8 cellular contexts compared by ENCODE assay signal in the genomic region with DNA sequence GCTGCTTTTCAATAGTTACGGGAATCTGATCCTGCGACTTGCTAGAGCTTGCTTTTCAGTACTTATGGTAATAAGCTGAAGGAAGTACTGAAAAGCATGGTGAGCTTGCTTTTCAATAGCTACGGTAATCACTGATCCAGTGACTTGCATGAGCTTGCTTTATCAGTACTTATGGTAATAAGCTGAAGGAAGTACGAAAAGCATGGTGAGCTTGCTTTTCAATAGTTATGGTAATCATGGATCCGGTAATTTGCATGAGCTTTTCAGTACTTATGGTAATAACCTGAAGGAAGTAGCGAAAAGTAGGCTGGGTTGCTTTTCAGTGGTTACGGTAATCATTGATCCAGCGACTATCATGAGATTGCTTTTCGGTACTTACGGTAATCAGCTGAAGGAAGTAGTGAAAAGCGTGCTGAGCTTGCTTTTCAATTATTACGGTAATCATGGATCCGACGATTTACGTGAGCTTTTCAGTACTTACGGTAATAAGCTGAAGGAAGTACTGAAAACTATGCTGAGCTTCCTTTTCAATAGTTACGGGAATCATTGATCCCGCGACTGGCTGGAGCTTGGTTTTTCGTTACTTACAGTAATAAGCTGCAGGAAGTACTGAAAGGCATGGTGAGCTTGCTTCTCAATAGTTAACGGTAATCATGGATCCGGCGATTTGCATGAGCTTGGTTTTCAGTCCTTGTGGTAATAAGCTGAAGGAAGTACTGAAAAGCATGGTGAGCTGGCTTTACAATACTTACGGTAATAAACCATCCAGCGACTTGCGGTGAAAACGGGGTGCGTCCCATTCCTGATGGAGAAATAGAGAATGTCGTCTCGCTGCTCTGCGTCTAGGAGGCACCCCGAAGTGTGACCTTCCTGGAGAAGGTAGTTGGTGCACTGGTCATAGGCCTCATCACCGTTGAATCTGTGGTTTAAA. TPM values are rescaled to one million over a fixed set of nuclear protein-coding genes. Genes with fewer than 3 reads are reported as not detected.
DNase-seq lines count a peak whose midpoint lies in the region; ATAC-seq, FAIRE-seq and TF ChIP-seq lines count a peak whose summit lies in the region.

No MANE protein-coding gene starts in this region.

- FAIRE-seq in H54 (lab: Jason Lieb, UNC), result no peak

- H3K27me3 Mint-ChIP-seq in T-helper 2 cell treated with Interferon-gamma antibody and Interleukin-4, amounts not matched to agents 5 μg/mL and 100 μg/mL, for 36 hours (ENCODE audit: low read depth), result peaks cover 7% of the 10 kb centered on the region

- H3K4me1 ChIP-seq in ectodermal cell (ENCODE audit: control insufficient read depth, insufficient read depth, low read length), result no peaks in the 10 kb centered on the region
- H3K4me1 ChIP-seq in lung (ENCODE audit: control insufficient read depth in 2 of 2, insufficient read depth in 2 of 2, low read length in 2 of 2), result peaks cover 0 to 3% of the 10 kb centered on the region in 2 donors
- peaks cover 28% of the 10 kb centered on the region for H3K4me1 ChIP-seq in suprapubic skin

- H3K4me1 Mint-ChIP-seq in T-helper 2 cell treated with Interferon-gamma antibody and Interleukin-4, amounts not matched to agents 5 μg/mL and 100 μg/mL, for 36 hours (ENCODE audit: low read depth), result peaks cover 30% of the 10 kb centered on the region

- no peaks in the 10 kb centered on the region for H3K9me3 ChIP-seq in ectodermal cell (ENCODE audit: control insufficient read depth, low read length)
- no peaks in the 10 kb centered on the region for H3K9me3 ChIP-seq in lung (ENCODE audit: control insufficient read depth in 2 of 2, insufficient read depth in 1 of 2, low read length in 1 of 2)
- H3K9me3 ChIP-seq in suprapubic skin, result no peaks in the 10 kb centered on the region

- H3K4me3 ChIP-seq in ectodermal cell (ENCODE audit: insufficient read depth, low read depth, low read length) (peak overlapping the region; percentile 53), lung (no peak overlapping the region), suprapubic skin (peak overlapping the region; percentile 42)

- H3K27ac Mint-ChIP-seq in T-helper 2 cell treated with Interferon-gamma antibody and Interleukin-4, amounts not matched to agents 5 μg/mL and 100 μg/mL, for 36 hours, result no peak overlapping the region

- WGBS in ectodermal cell, 2 experiments, result 3 to 4% methylated on average over 33 of the region's 33 CpGs
- WGBS in lung, 2 donors, result 1 to 3% methylated on average over 33 of the region's 33 CpGs
- 6% methylated on average over 31 of the region's 33 CpGs for WGBS in suprapubic skin

- peak overlapping the region; percentile 70 for H3K4me3 Mint-ChIP-seq in T-helper 2 cell treated with Interferon-gamma antibody and Interleukin-4, amounts not matched to agents 5 μg/mL and 100 μg/mL, for 36 hours

- peak; percentile 89 for ATAC-seq in lung (ENCODE audit: insufficient read depth, low FRiP score)

- H3K9me3 Mint-ChIP-seq in T-helper 2 cell treated with Interferon-gamma antibody and Interleukin-4, amounts not matched to agents 5 μg/mL and 100 μg/mL, for 36 hours, result peaks cover 5% of the 10 kb centered on the region

- H3K36me3 Mint-ChIP-seq in T-helper 2 cell treated with Interferon-gamma antibody and Interleukin-4, amounts not matched to agents 5 μg/mL and 100 μg/mL, for 36 hours (ENCODE audit: low read depth), result peaks cover 14% of the 10 kb centered on the region

- TF ChIP-seq CTCF in lung (IDR thresholded peaks at IDR 0.05; ENCODE audit: control extremely low read depth, extremely low read depth) (no peak), suprapubic skin (IDR thresholded peaks at IDR 0.05) (no peak)

- no peak for TF ChIP-seq POLR2A in H54 (IDR thresholded peaks at IDR 0.05; ENCODE audit: low read depth, low read length)
- no peak for TF ChIP-seq POLR2A in suprapubic skin (IDR thresholded peaks at IDR 0.05)

- DNase-seq in H54 (ENCODE audit: insufficient read length, low spot score) (peak; percentile 7), lung (ENCODE audit: low spot score) (no peak), suprapubic skin (ENCODE audit: low spot score in 2 of 2) (no peak), SKM-1 treated with dmso at 0.1 percent for 144 hours (lab: John Stamatoyannopoulos, UW; ENCODE audit: unreplicated experiment) (no peak), NCI-H128 (lab: John Stamatoyannopoulos, UW; ENCODE audit: unreplicated experiment) (no peak), SIG-M5 treated with dmso at 0.1 percent for 504 hours (lab: John Stamatoyannopoulos, UW; ENCODE audit: unreplicated experiment) (no peak)
- DNase-seq in T-helper 2 cell treated with Interferon-gamma antibody and Interleukin-4, amounts not matched to agents 5 μg/mL and 100 μg/mL, for 36 hours (ENCODE audit: low spot score), result no peak

- H3K27ac ChIP-seq in ectodermal cell (ENCODE audit: insufficient read depth, low read depth, low read length, poor library complexity, severe bottlenecking), result peak overlapping the region; percentile 61
- no peak overlapping the region for H3K27ac ChIP-seq in lung (ENCODE audit: low read depth in 1 of 2, low read length in 1 of 2)
- H3K27ac ChIP-seq in suprapubic skin, result no peak overlapping the region

- no peaks in the 10 kb centered on the region for H3K27me3 ChIP-seq in ectodermal cell (ENCODE audit: control insufficient read depth, insufficient read depth, low read length, poor library complexity, severe bottlenecking)
- peaks cover 3% of the 10 kb centered on the region for H3K27me3 ChIP-seq in lung (ENCODE audit: control insufficient read depth, insufficient read depth)
- H3K27me3 ChIP-seq in suprapubic skin, result no peaks in the 10 kb centered on the region

- TF ChIP-seq EP300 in suprapubic skin (IDR thresholded peaks at IDR 0.05), result no peak

- H3K36me3 ChIP-seq in ectodermal cell (ENCODE audit: control insufficient read depth, insufficient read depth, low read length), result no peaks in the 10 kb centered on the region
- no peaks in the 10 kb centered on the region for H3K36me3 ChIP-seq in lung (ENCODE audit: control insufficient read depth in 2 of 2, insufficient read depth in 2 of 2, low read length in 2 of 2)
- H3K36me3 ChIP-seq in suprapubic skin, result no peaks in the 10 kb centered on the region

RNA-seq across cellular contexts. Expression of gene CRLF2, which starts 6.5 kb away (rescaled TPM):
- polyA plus RNA-seq in ectodermal cell (2013, experiment 1 of 4), result 0.35 TPM
- not detected for polyA plus RNA-seq in ectodermal cell (2013, experiment 2 of 4)
- not detected for polyA plus RNA-seq in ectodermal cell (2013, experiment 3 of 4)
- polyA plus RNA-seq in ectodermal cell (2013, experiment 4 of 4), result not detected
- total RNA-seq in lung (1 to 10 TPM in 1 of 2 donors, under 1 TPM in 1; 0.46 to 1.4 TPM), suprapubic skin (under 1 TPM in 1 of 4 donors, not detected in 3; 0.31 TPM)
- polyA plus RNA-seq in lung, result under 1 TPM; 0.19 to 0.39 TPM
